Comparison of ENCODE assay signal across 8 cellular contexts in the genomic region with DNA sequence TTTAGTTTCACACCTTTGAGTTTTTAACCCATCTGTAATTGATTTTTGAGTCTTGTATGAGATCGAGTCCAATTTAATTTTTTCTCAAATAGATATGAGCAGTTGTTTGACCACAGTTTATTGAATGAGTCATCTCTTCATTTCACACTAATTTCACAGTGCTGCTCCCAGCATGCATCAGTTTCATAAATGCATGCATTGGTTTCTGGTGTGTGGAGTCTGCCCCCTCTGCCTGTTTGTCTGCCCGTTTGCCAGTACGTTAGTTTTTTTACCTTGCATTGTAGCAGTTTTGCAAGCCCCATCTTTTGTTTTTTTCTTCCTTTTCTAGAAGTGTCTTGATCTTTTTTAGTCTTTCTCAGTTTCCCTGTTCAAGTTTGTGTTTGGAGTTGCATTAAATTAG. TPM values are rescaled to one million over a fixed set of nuclear protein-coding genes. Genes with fewer than 3 reads are reported as not detected.
DNase-seq lines count a peak whose midpoint lies in the region; ATAC-seq and TF ChIP-seq lines count a peak whose summit lies in the region.

No MANE protein-coding gene starts in this region.

- BruUV-seq in PC-9 (replicated peaks; lab: Mats Ljungman, UMichigan) = no TSS peak

- H3K27me3 ChIP-seq in PC-9 (ENCODE audit: insufficient read depth, low read depth) (no peaks in the 10 kb centered on the region), prostate gland (replicated peaks; ENCODE audit: insufficient read depth) (no peaks in the 10 kb centered on the region)

- no peak for TF ChIP-seq POLR2A in prostate gland (IDR thresholded peaks at IDR 0.05)

- no peaks in the 10 kb centered on the region for H3F3A ChIP-seq in PC-9 (ENCODE audit: insufficient read depth, low read depth)

- H2AFZ ChIP-seq in PC-9 = no peak overlapping the region

- intact Hi-C loops in PC-9 (cut with micrococcal nuclease; ENCODE audit: unreplicated experiment) = no loop called here
- intact Hi-C loops in prostate gland (cut with DNase I) = no loop called here

- peak overlapping the region; percentile 31; the same call in 1 of the 2 replicates for H3K4me2 ChIP-seq in PC-9

- POLR2A ChIA-PET in PC-9 (lab: Charles Lee; ENCODE audit: unreplicated experiment) = no interaction called here

- 48% methylated on average over 3 of the region's 3 CpGs for WGBS in prostate gland

- H3K9me3 ChIP-seq in PC-9 (ENCODE audit: insufficient read depth, low read depth) (no peaks in the 10 kb centered on the region), prostate gland (no peaks in the 10 kb centered on the region)

- H3K4me1 ChIP-seq in PC-9 (replicated peaks; ENCODE audit: insufficient read depth) (peaks cover 11% of the 10 kb centered on the region), prostate gland (replicated peaks) (no peaks in the 10 kb centered on the region)

- H3K27ac ChIP-seq in PC-9 (peak overlapping the region; percentile 52), prostate gland (no peak overlapping the region)

- H3K79me2 ChIP-seq in PC-9 (ENCODE audit: low read depth) = peaks cover 24% of the 10 kb centered on the region

- no peaks in the 10 kb centered on the region for H4K20me1 ChIP-seq in PC-9 (ENCODE audit: insufficient read depth)

- no peak overlapping the region for H3K4me3 ChIP-seq in PC-9
- no peak overlapping the region for H3K4me3 ChIP-seq in prostate gland

- TF ChIP-seq CTCF in PC-9 (conservative IDR thresholded peaks at IDR 0.05) = no peak
- no peak for TF ChIP-seq CTCF in prostate gland (IDR thresholded peaks at IDR 0.05)

- CTCF ChIA-PET in PC-9 (lab: Charles Lee) = no interaction called here

- DNase-seq in COR-L47 (lab: John Stamatoyannopoulos, UW) (peak; percentile 40), PC-9 (peak; percentile 33 to 52), myocyte (ENCODE audit: low read depth) (peak; percentile 56), prostate gland (ENCODE audit: low spot score) (no peak), cerebellar cortex (ENCODE audit: low spot score) (no peak)
- peak; percentile 36 for DNase-seq in activated naive CD4-positive, alpha-beta T cell treated with anti-CD3 and anti-CD28 coated beads, Interleukin-2, amount 50 U/mL, for 16 hours

- peak; percentile 98 for ATAC-seq in GM19452 (IDR thresholded peaks at IDR 0.05; ENCODE audit: unreplicated experiment)
- ATAC-seq in HG03432 (IDR thresholded peaks at IDR 0.05; ENCODE audit: unreplicated experiment) = peak; percentile 98

- no peaks in the 10 kb centered on the region for H3K9me2 ChIP-seq in PC-9 (ENCODE audit: insufficient read depth)

- H3K36me3 ChIP-seq in PC-9 (ENCODE audit: low read depth) = no peaks in the 10 kb centered on the region
- no peaks in the 10 kb centered on the region for H3K36me3 ChIP-seq in prostate gland

RNA-seq across cellular contexts. Expression of a gene that starts 11.9 kb away (rescaled TPM):
- total RNA-seq in PC-9 (2021) = 8.2 and 13.4 TPM in 2 replicates
- total RNA-seq in myocyte = 3.0 and 4.2 TPM in 2 replicates
- 1.9 TPM for polyA plus RNA-seq in myocyte (2012)
- 1 to 10 TPM; 7.0 to 8.2 TPM for total RNA-seq in prostate gland

RNA-seq across cellular contexts. Expression of a gene that starts 13.0 kb away (rescaled TPM):
- total RNA-seq in PC-9 (2021) (10.2 and 15.2 TPM in 2 replicates), myocyte (11.2 and 13.5 TPM in 2 replicates), prostate gland (10 to 100 TPM; 14.6 to 19.0 TPM)
- 13.7 TPM for polyA plus RNA-seq in myocyte (2012)

Comparison
In these comparisons a context has a peak if more than half of its experiments do, and no peak if none do; other contexts are left out.
1. DNase-seq: peak in COR-L47 (single experiment), PC-9 (2 of 2), activated naive CD4-positive, alpha-beta T cell treated with anti-CD3 and anti-CD28 coated beads, Interleukin-2, amount 50 U/mL, for 16 hours (single experiment) and myocyte (single experiment); none in prostate gland (single experiment) and cerebellar cortex (single experiment).